In genomic region chr1:88175631-88176226, GRCh38 we compare ENCODE assay signal across 1 cellular context.
TF ChIP-seq lines count a peak whose summit lies in the region.

No MANE protein-coding gene starts in this region.

TF ChIP-seq in WTC11, 78 proteins besides CTCF, POLR2A, EP300 and RAD21 (continued from another document):
- TF ChIP-seq ZNF425 (CRISPR knock-in tag; conservative IDR thresholded peaks at IDR 0.05) = no peak
